ENCODE assay signal across 8 cellular contexts in the genomic region with DNA sequence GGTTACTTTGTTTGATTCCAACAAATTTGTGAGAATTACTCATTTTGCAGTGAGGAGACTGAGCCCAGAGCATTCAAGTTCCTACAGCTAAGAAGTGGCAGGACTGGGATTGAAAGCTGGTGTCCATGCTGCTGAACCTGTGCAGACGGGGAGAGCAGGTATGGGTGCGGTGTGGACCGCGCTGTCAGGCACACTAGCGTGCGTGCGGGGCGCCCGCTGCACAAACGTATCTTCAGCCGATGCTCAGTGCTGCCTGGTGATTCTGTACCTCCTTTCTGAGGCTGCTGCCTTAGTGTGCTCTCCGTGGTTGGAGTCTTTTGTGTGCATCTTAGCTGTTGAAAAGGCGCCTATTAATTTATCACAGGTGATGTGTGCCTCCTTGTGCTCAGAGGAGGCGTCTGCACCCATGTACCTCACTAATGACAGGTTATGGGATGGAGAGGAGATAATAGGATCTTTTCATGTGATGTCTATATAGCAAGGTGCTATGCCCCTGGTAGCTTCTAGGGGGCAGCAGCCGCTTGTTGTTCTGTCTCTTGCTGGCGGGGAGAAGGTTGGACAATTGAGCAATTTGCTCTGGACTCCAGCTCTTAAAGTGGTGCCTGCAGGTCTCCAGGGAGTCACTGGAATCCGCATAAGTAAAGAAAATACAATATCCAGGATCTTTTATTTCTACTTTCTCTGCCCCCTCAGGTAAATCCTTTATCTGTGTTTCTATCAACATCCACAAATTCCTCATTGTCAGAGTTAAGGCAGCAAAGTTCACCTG. TPM values are rescaled to one million over a fixed set of nuclear protein-coding genes. Genes with fewer than 3 reads are reported as not detected.
DNase-seq lines count a peak whose midpoint lies in the region; ATAC-seq lines count a peak whose summit lies in the region.

No MANE protein-coding gene starts in this region.

- no peak overlapping the region for H3K9ac ChIP-seq in mesenchymal stem cell (ENCODE audit: low read length)

- no peak overlapping the region for H3K4me3 Mint-ChIP-seq in activated CD4-positive, alpha-beta T cell treated with anti-CD3 and anti-CD28 coated beads, Interleukin-2, amount 10 ng/mL, durations not matched to agents 7 days and 5 days

- no peak overlapping the region for H2BK120ac ChIP-seq in mesenchymal stem cell (ENCODE audit: low read depth, low read length)

- H3K23ac ChIP-seq in mesenchymal stem cell (ENCODE audit: low read length in 2 of 2): no peak overlapping the region

- H3K14ac ChIP-seq in mesenchymal stem cell (ENCODE audit: low read length in 2 of 2): no peak overlapping the region

- no peaks in the 10 kb centered on the region for H3K9me3 ChIP-seq in mesenchymal stem cell (ENCODE audit: control insufficient read depth, low read length)

- H4K8ac ChIP-seq in mesenchymal stem cell (ENCODE audit: low read length): no peak overlapping the region

- H3K4me1 Mint-ChIP-seq in activated CD4-positive, alpha-beta T cell treated with anti-CD3 and anti-CD28 coated beads, Interleukin-2, amount 10 ng/mL, durations not matched to agents 7 days and 5 days: peaks cover 58% of the 10 kb centered on the region

- no peaks in the 10 kb centered on the region for H3K27me3 Mint-ChIP-seq in activated CD4-positive, alpha-beta T cell treated with anti-CD3 and anti-CD28 coated beads, Interleukin-2, amount 10 ng/mL, durations not matched to agents 7 days and 5 days

- H2BK5ac ChIP-seq in mesenchymal stem cell (ENCODE audit: low read depth, low read length, poor library complexity, severe bottlenecking): no peak overlapping the region

- no peak for ATAC-seq in HG03469 (IDR thresholded peaks at IDR 0.05; ENCODE audit: unreplicated experiment)

- H3K27ac ChIP-seq in mesenchymal stem cell (ENCODE audit: low read length, poor library complexity, severe bottlenecking): no peak overlapping the region

- H3K36me3 Mint-ChIP-seq in activated CD4-positive, alpha-beta T cell treated with anti-CD3 and anti-CD28 coated beads, Interleukin-2, amount 10 ng/mL, durations not matched to agents 7 days and 5 days (ENCODE audit: low read depth): peaks cover 7% of the 10 kb centered on the region

- H2AK5ac ChIP-seq in mesenchymal stem cell (ENCODE audit: low read length, severe bottlenecking): no peak overlapping the region

- no peak overlapping the region for H2BK15ac ChIP-seq in mesenchymal stem cell (ENCODE audit: low read depth, poor library complexity, severe bottlenecking)

- H3K9me3 Mint-ChIP-seq in activated CD4-positive, alpha-beta T cell treated with anti-CD3 and anti-CD28 coated beads, Interleukin-2, amount 10 ng/mL, durations not matched to agents 7 days and 5 days: no peaks in the 10 kb centered on the region

- WGBS in mesenchymal stem cell: 68% methylated on average over 17 of the region's 17 CpGs

- CTCF ChIA-PET in activated CD4-positive, alpha-beta T cell treated with anti-CD3 and anti-CD28 coated beads, Interleukin-2, amount 10 ng/mL, durations not matched to agents 7 days and 5 days (lab: Charles Lee): interaction anchor here (0.6 to 9.5 kb wide), 14 partner anchors 9 to 804 kb away, joined by 3 to 63 read pairs (median 4); partner anchors contain the start of gene KIF1B

- no peak overlapping the region for H3K4ac ChIP-seq in mesenchymal stem cell (ENCODE audit: low read depth in 1 of 2, low read length in 2 of 2)

- H3K4me1 ChIP-seq in mesenchymal stem cell (ENCODE audit: control insufficient read depth, insufficient read depth, low read depth, low read length): peaks cover 25% of the 10 kb centered on the region

- peaks cover 16% of the 10 kb centered on the region for H3K79me1 ChIP-seq in mesenchymal stem cell (replicated peaks; ENCODE audit: low read length, poor library complexity, severe bottlenecking)

- POLR2A ChIA-PET in activated CD4-positive, alpha-beta T cell treated with anti-CD3 and anti-CD28 coated beads, Interleukin-2, amount 10 ng/mL, durations not matched to agents 7 days and 5 days (lab: Charles Lee): interaction anchor here (1.0 kb wide), 1 partner anchor 12 kb away, joined by 8 read pairs; no protein-coding TSS in a partner anchor

- H4K91ac ChIP-seq in mesenchymal stem cell (ENCODE audit: low read length): no peak overlapping the region

- peaks cover 0 to 3% of the 10 kb centered on the region in 2 experiments for H3K36me3 ChIP-seq in mesenchymal stem cell (ENCODE audit: control insufficient read depth in 1 of 2, insufficient read depth in 2 of 2, low read depth in 1 of 2, low read length in 2 of 2)

- H2AFZ ChIP-seq in mesenchymal stem cell (ENCODE audit: low read depth, low read length): no peak overlapping the region

- no peak overlapping the region for H3K4me2 ChIP-seq in mesenchymal stem cell (ENCODE audit: low read length, poor library complexity, severe bottlenecking)

- no peak overlapping the region for H3K4me3 ChIP-seq in mesenchymal stem cell (ENCODE audit: insufficient read depth in 1 of 2, low read depth in 1 of 2, low read length in 2 of 2)

- peak overlapping the region; percentile 70 for H3K27ac Mint-ChIP-seq in activated CD4-positive, alpha-beta T cell treated with anti-CD3 and anti-CD28 coated beads, Interleukin-2, amount 10 ng/mL, durations not matched to agents 7 days and 5 days

- H3K18ac ChIP-seq in mesenchymal stem cell (ENCODE audit: low read depth in 1 of 2, low read length in 2 of 2): peak overlapping the region in 1 of 2 experiments; percentile 18

- peak overlapping the region in 1 of 2 experiments; percentile 37 for H2BK12ac ChIP-seq in mesenchymal stem cell (ENCODE audit: low read length in 2 of 2)

- DNase-seq in DMS 273 (lab: John Stamatoyannopoulos, UW; ENCODE audit: unreplicated experiment): peak; percentile 83
- peak; percentile 63 for DNase-seq in HPDE6-E6E7 (ENCODE audit: extremely low spot score)
- DNase-seq in NCI-H69 (lab: John Stamatoyannopoulos, UW): peak; percentile 93
- DNase-seq in activated CD4-positive, alpha-beta T cell treated with anti-CD3 and anti-CD28 coated beads, Interleukin-2, amount 10 ng/mL, durations not matched to agents 7 days and 5 days: peak; percentile 69
- peak; percentile 28 for DNase-seq in effector CD4-positive, alpha-beta T cell
- DNase-seq in mesenchymal stem cell: peak; percentile 87
- DNase-seq in superior temporal gyrus (ENCODE audit: extremely low spot score): peak; percentile 69

- no peaks in the 10 kb centered on the region for H3K27me3 ChIP-seq in mesenchymal stem cell (ENCODE audit: control insufficient read depth in 1 of 2, insufficient read depth in 1 of 2, low read length in 2 of 2)

RNA-seq across cellular contexts. Expression of gene PEX14, which starts 32.5 kb away (rescaled TPM):
- 10 to 100 TPM; 23.4 to 24.4 TPM for total RNA-seq in activated CD4-positive, alpha-beta T cell treated with anti-CD3 and anti-CD28 coated beads, Interleukin-2, amount 10 ng/mL, durations not matched to agents 7 days and 5 days
- polyA plus RNA-seq in mesenchymal stem cell (2013, experiment 1 of 2): 17.5 TPM
- 16.8 TPM for polyA plus RNA-seq in mesenchymal stem cell (2013, experiment 2 of 2)

RNA-seq across cellular contexts. Expression of gene DFFA, which starts 35.0 kb away (rescaled TPM):
- total RNA-seq in activated CD4-positive, alpha-beta T cell treated with anti-CD3 and anti-CD28 coated beads, Interleukin-2, amount 10 ng/mL, durations not matched to agents 7 days and 5 days: 10 to 100 TPM; 28.1 to 28.6 TPM
- polyA plus RNA-seq in mesenchymal stem cell (2013, experiment 1 of 2): 28.1 TPM
- 26.5 TPM for polyA plus RNA-seq in mesenchymal stem cell (2013, experiment 2 of 2)

RNA-seq across cellular contexts. Expression of gene CORT, which starts 57.5 kb away (rescaled TPM):
- total RNA-seq in activated CD4-positive, alpha-beta T cell treated with anti-CD3 and anti-CD28 coated beads, Interleukin-2, amount 10 ng/mL, durations not matched to agents 7 days and 5 days: under 1 TPM in 1 of 2 experiments, not detected in 1; 0.30 TPM
- 0.07 TPM for polyA plus RNA-seq in mesenchymal stem cell (2013, experiment 1 of 2)
- polyA plus RNA-seq in mesenchymal stem cell (2013, experiment 2 of 2): 0.23 TPM

Comparison
In these comparisons a context has a peak if more than half of its experiments do, and no peak if none do; other contexts are left out.
1. DNase-seq: peak in every context shown above with its lines; median percentile 93 in NCI-H69; 87 in mesenchymal stem cell; 83 in DMS 273; 69 in activated CD4-positive, alpha-beta T cell treated with anti-CD3 and anti-CD28 coated beads, Interleukin-2, amount 10 ng/mL, durations not matched to agents 7 days and 5 days; 69 in superior temporal gyrus; 63 in HPDE6-E6E7; 28 in effector CD4-positive, alpha-beta T cell.